Comparison of ENCODE assay signal across 24 cellular contexts in genomic region chr9:137428311-137428630, GRCh38. TPM values are rescaled to one million over a fixed set of nuclear protein-coding genes. Genes with fewer than 3 reads are reported as not detected.
"Had no signal": no experiment of that assay in that cellular context is flagged by ENCODE, and none has a peak within 500 bp of the region (broad histone marks: within the 10 kb centered on the region; RNA-seq: fewer than 3 reads in every experiment).

No MANE protein-coding gene starts in this region.

- H3K27ac ChIP-seq: brain microvascular endothelial cell, cardiac muscle cell, Peyer's patch had no signal

- H3K4me3 ChIP-seq: cardiac muscle cell, Peyer's patch had no signal

- H3K4me3 Mint-ChIP-seq: activated CD4-positive, alpha-beta memory T cell treated with anti-CD3 and anti-CD28 coated beads, Interleukin-2, amount 10 ng/mL, durations not matched to agents 7 days and 5 days; activated CD4-positive, alpha-beta T cell treated with anti-CD3 and anti-CD28 coated beads, Interleukin-2, amount 10 ng/mL, durations not matched to agents 7 days and 5 days; activated naive CD4-positive, alpha-beta T cell treated with anti-CD3 and anti-CD28 coated beads for 36 hours; activated naive CD8-positive, alpha-beta T cell; activated T-helper 17 cell treated with anti-CD3 and anti-CD28 coated beads, Interleukin-2, amount 50 U/mL, for 72 hours; T-helper 17 cell had no signal

- H3K36me3 ChIP-seq: brain microvascular endothelial cell, cardiac muscle cell, Peyer's patch had no signal

- H3K27me3 ChIP-seq: brain microvascular endothelial cell, cardiac muscle cell, Peyer's patch had no signal

- DNase-seq: activated CD4-positive, alpha-beta memory T cell treated with anti-CD3 and anti-CD28 coated beads, Interleukin-2, amount 10 ng/mL, durations not matched to agents 7 days and 5 days; activated CD4-positive, alpha-beta T cell treated with anti-CD3 and anti-CD28 coated beads, Interleukin-2, amount 10 ng/mL, durations not matched to agents 7 days and 5 days; activated CD4-positive, CD25-positive, alpha-beta regulatory T cell; activated gamma-delta T cell; activated naive CD4-positive, alpha-beta T cell treated with anti-CD3 and anti-CD28 coated beads for 36 hours; activated T-cell treated with anti-CD3 and anti-CD28 coated beads for 4 hours; activated T-cell treated with anti-CD3 and anti-CD28 coated beads, Interleukin-2, amount 50 U/mL, for 48 hours; brain microvascular endothelial cell; Kasumi-1; NCI-H1048; NCI-H1417; NCI-H2107; NCI-H345; NCI-H510A treated with DMSO at 0.1 percent for 48 hours; NK-92 treated with Interleukin-12 subunit alpha and Interleukin-12 subunit beta, amount 100 ng/mL, for 24 hours; SHP77 treated with DMSO at 0.1 percent for 48 hours; T-helper 17 cell; T-helper 9 cell had no signal

- H3K27me3 Mint-ChIP-seq: activated naive CD8-positive, alpha-beta T cell; activated T-helper 17 cell treated with anti-CD3 and anti-CD28 coated beads, Interleukin-2, amount 50 U/mL, for 72 hours; T-helper 17 cell had no signal

- H3K27ac Mint-ChIP-seq: activated CD4-positive, alpha-beta memory T cell treated with anti-CD3 and anti-CD28 coated beads, Interleukin-2, amount 10 ng/mL, durations not matched to agents 7 days and 5 days; activated CD4-positive, alpha-beta T cell treated with anti-CD3 and anti-CD28 coated beads, Interleukin-2, amount 10 ng/mL, durations not matched to agents 7 days and 5 days; activated naive CD4-positive, alpha-beta T cell treated with anti-CD3 and anti-CD28 coated beads for 36 hours; activated naive CD8-positive, alpha-beta T cell; activated T-helper 17 cell treated with anti-CD3 and anti-CD28 coated beads, Interleukin-2, amount 50 U/mL, for 72 hours; T-helper 17 cell had no signal

- H3K9me3 Mint-ChIP-seq: activated CD4-positive, alpha-beta memory T cell treated with anti-CD3 and anti-CD28 coated beads, Interleukin-2, amount 10 ng/mL, durations not matched to agents 7 days and 5 days; activated CD4-positive, alpha-beta T cell treated with anti-CD3 and anti-CD28 coated beads, Interleukin-2, amount 10 ng/mL, durations not matched to agents 7 days and 5 days; activated naive CD4-positive, alpha-beta T cell treated with anti-CD3 and anti-CD28 coated beads for 36 hours; activated T-helper 17 cell treated with anti-CD3 and anti-CD28 coated beads, Interleukin-2, amount 50 U/mL, for 72 hours had no signal

- H3K9me3 ChIP-seq: Peyer's patch had no signal

- H3K36me3 Mint-ChIP-seq: activated naive CD8-positive, alpha-beta T cell had no signal

- ATAC-seq: activated T-helper 17 cell treated with anti-CD3 and anti-CD28 coated beads, Interleukin-2, amount 50 U/mL, for 72 hours; T-helper 17 cell had no signal

- H3K4me1 Mint-ChIP-seq: activated CD4-positive, alpha-beta T cell treated with anti-CD3 and anti-CD28 coated beads, Interleukin-2, amount 10 ng/mL, durations not matched to agents 7 days and 5 days; activated T-helper 17 cell treated with anti-CD3 and anti-CD28 coated beads, Interleukin-2, amount 50 U/mL, for 72 hours had no signal

RNA-seq across cellular contexts. Expression of gene ENTPD8, which starts 12.9 kb away (rescaled TPM):
- total RNA-seq: activated CD4-positive, alpha-beta memory T cell treated with anti-CD3 and anti-CD28 coated beads, Interleukin-2, amount 10 ng/mL, durations not matched to agents 7 days and 5 days; activated CD4-positive, alpha-beta T cell treated with anti-CD3 and anti-CD28 coated beads, Interleukin-2, amount 10 ng/mL, durations not matched to agents 7 days and 5 days; activated CD8-positive, alpha-beta memory T cell treated with anti-CD3 and anti-CD28 coated beads for 36 hours; activated naive CD4-positive, alpha-beta T cell treated with anti-CD3 and anti-CD28 coated beads for 36 hours; activated T-helper 17 cell treated with anti-CD3 and anti-CD28 coated beads, Interleukin-2, amount 50 U/mL, for 72 hours; SK-MEL-5; T-helper 17 cell had no signal
